In genomic region chr12:6643569-6644256, GRCh38 we compare ENCODE assay signal across 1 cellular context.
TF ChIP-seq lines count a peak whose summit lies in the region.

No MANE protein-coding gene starts in this region.

TF ChIP-seq in liver, 16 proteins besides CTCF, POLR2A, EP300 and RAD21 (continued from another document):
- TF ChIP-seq REST (IDR thresholded peaks at IDR 0.05) (no peak), YY1 (IDR thresholded peaks at IDR 0.05) (no peak), RXRA (IDR thresholded peaks at IDR 0.05) (no peak), SP1 (IDR thresholded peaks at IDR 0.05) (no peak), HNF4G (IDR thresholded peaks at IDR 0.05) (no peak), FOXA1 (IDR thresholded peaks at IDR 0.05) (no peak), NR2F2 (IDR thresholded peaks at IDR 0.05) (no peak), TAF1 (conservative IDR thresholded peaks at IDR 0.05) (no peak), GABPA (IDR thresholded peaks at IDR 0.05 in 1 of 2, conservative IDR thresholded peaks at IDR 0.05 in 1 of 2) (no peak)
- TF ChIP-seq, protein P1, sequence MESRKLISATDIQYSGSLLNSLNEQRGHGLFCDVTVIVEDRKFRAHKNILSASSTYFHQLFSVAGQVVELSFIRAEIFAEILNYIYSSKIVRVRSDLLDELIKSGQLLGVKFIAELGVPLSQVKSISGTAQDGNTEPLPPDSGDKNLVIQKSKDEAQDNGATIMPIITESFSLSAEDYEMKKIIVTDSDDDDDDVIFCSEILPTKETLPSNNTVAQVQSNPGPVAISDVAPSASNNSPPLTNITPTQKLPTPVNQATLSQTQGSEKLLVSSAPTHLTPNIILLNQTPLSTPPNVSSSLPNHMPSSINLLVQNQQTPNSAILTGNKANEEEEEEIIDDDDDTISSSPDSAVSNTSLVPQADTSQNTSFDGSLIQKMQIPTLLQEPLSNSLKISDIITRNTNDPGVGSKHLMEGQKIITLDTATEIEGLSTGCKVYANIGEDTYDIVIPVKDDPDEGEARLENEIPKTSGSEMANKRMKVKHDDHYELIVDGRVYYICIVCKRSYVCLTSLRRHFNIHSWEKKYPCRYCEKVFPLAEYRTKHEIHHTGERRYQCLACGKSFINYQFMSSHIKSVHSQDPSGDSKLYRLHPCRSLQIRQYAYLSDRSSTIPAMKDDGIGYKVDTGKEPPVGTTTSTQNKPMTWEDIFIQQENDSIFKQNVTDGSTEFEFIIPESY (IDR thresholded peaks at IDR 0.05): no peak
